In the genomic region with DNA sequence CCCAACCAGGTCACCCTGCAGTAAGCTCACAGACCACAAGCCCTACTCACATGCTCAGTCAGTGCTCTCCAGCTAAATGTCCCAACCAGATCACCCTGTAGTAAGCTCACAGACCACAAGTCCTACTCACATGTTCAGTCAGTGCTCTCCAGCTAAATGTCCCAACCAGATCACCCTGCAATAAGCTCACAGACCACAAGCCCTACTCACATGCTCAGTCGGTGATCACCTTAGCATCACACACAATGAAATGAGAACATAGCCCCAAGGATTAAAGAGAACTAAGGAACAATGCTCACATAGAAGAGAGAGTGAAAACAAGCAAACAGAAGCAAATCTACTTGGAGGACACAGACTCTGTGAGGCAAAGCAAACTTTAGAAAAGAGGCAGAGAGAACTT, we compare ENCODE assay signal across 1 cellular context.
TF ChIP-seq lines count a peak whose summit lies in the region.

No MANE protein-coding gene starts in this region.

TF ChIP-seq in GM12878, 131 proteins besides CTCF, POLR2A, EP300 and RAD21:
- TF ChIP-seq RUNX3 (IDR thresholded peaks at IDR 0.05; ENCODE audit: low read length) (peak; percentile 41), BHLHE40 (IDR thresholded peaks at IDR 0.05; ENCODE audit: borderline replicate concordance in 1 of 2, low read depth in 2 of 2, low read length in 1 of 2) (peak in 1 of 2 experiments; percentile 29; a peak in 1 of 4 replicates)
- TF ChIP-seq, protein P1, sequence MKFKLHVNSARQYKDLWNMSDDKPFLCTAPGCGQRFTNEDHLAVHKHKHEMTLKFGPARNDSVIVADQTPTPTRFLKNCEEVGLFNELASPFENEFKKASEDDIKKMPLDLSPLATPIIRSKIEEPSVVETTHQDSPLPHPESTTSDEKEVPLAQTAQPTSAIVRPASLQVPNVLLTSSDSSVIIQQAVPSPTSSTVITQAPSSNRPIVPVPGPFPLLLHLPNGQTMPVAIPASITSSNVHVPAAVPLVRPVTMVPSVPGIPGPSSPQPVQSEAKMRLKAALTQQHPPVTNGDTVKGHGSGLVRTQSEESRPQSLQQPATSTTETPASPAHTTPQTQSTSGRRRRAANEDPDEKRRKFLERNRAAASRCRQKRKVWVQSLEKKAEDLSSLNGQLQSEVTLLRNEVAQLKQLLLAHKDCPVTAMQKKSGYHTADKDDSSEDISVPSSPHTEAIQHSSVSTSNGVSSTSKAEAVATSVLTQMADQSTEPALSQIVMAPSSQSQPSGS (IDR thresholded peaks at IDR 0.05; ENCODE audit: low read length) = peak; percentile 9; the same call in 1 of the 2 replicates
TF ChIP-seq in GM12878: peak in this region for 3; not testable (repeated sequence) for 128.
